ENCODE assay signal across 26 cellular contexts in genomic region chr12:70560671-70561070, GRCh38.
"Had no signal": no experiment of that assay in that cellular context is flagged by ENCODE, and none has a peak within 500 bp of the region (broad histone marks: within the 10 kb centered on the region; RNA-seq: fewer than 3 reads in every experiment).

No MANE protein-coding gene starts in this region.

- H3K4me3 Mint-ChIP-seq: activated CD4-positive, alpha-beta T cell treated with anti-CD3 and anti-CD28 coated beads for 36 hours; activated CD8-positive, alpha-beta memory T cell treated with anti-CD3 and anti-CD28 coated beads, Interleukin-2, amount 10 ng/mL, durations not matched to agents 7 days and 5 days; activated CD8-positive, alpha-beta T cell treated with anti-CD3 and anti-CD28 coated beads, Interleukin-2, amount 10 ng/mL, durations not matched to agents 7 days and 5 days; mesothelial cell of epicardium; naive thymus-derived CD8-positive, alpha-beta T cell; neural progenitor cell had no signal

- DNase-seq: activated CD4-positive, alpha-beta T cell treated with anti-CD3 and anti-CD28 coated beads for 36 hours; activated CD4-positive, CD25-positive, alpha-beta regulatory T cell; activated CD8-positive, alpha-beta memory T cell treated with anti-CD3 and anti-CD28 coated beads, Interleukin-2, amount 10 ng/mL, durations not matched to agents 7 days and 5 days; activated CD8-positive, alpha-beta T cell treated with anti-CD3 and anti-CD28 coated beads, Interleukin-2, amount 10 ng/mL, durations not matched to agents 7 days and 5 days; activated naive CD4-positive, alpha-beta T cell; activated T-cell treated with anti-CD3 and anti-CD28 coated beads, Interleukin-2, amount 50 U/mL, for 48 hours; dorsolateral prefrontal cortex; effector memory CD4-positive, alpha-beta T cell; foreskin melanocyte; left cardiac atrium; naive thymus-derived CD8-positive, alpha-beta T cell; occipital lobe; right cardiac atrium; stimulated activated CD4-positive, alpha-beta T cell treated with anti-CD3 and anti-CD28 coated beads, Interleukin-12 subunit alpha, Interleukin-12 subunit beta, amount 100 ng/mL, for 4 hours; stimulated activated CD4-positive, alpha-beta T cell treated with anti-CD3 and anti-CD28 coated beads, Interleukin-4, amount 100 ng/mL, for 1 hour; stimulated activated naive CD8-positive, alpha-beta T cell treated with anti-CD3 and anti-CD28 coated beads, Interleukin-15, Interleukin-2, amounts not matched to agents 100 U/mL and 50 U/mL, for 24 hours; upper lobe of left lung had no signal

- H3K4me2 ChIP-seq: neural progenitor cell had no signal

- ATAC-seq: activated CD4-positive, alpha-beta T cell treated with anti-CD3 and anti-CD28 coated beads for 36 hours; activated CD8-positive, alpha-beta memory T cell treated with anti-CD3 and anti-CD28 coated beads, Interleukin-2, amount 10 ng/mL, durations not matched to agents 7 days and 5 days; activated CD8-positive, alpha-beta T cell treated with anti-CD3 and anti-CD28 coated beads, Interleukin-2, amount 10 ng/mL, durations not matched to agents 7 days and 5 days; activated naive CD4-positive, alpha-beta T cell treated with anti-CD3 and anti-CD28 coated beads, Interleukin-2, amount 50 U/mL, for 72 hours; left cardiac atrium; naive thymus-derived CD8-positive, alpha-beta T cell; right cardiac atrium; stimulated activated naive CD8-positive, alpha-beta T cell treated with anti-CD3 and anti-CD28 coated beads, Interleukin-15, Interleukin-2, amounts not matched to agents 100 U/mL and 50 U/mL, for 24 hours had no signal

- H3K27ac Mint-ChIP-seq: activated CD4-positive, alpha-beta T cell treated with anti-CD3 and anti-CD28 coated beads for 36 hours; activated CD8-positive, alpha-beta memory T cell treated with anti-CD3 and anti-CD28 coated beads, Interleukin-2, amount 10 ng/mL, durations not matched to agents 7 days and 5 days; activated CD8-positive, alpha-beta T cell treated with anti-CD3 and anti-CD28 coated beads, Interleukin-2, amount 10 ng/mL, durations not matched to agents 7 days and 5 days; activated naive CD4-positive, alpha-beta T cell treated with anti-CD3 and anti-CD28 coated beads, Interleukin-2, amount 50 U/mL, for 72 hours; activated T-helper 2 cell treated with anti-CD3 and anti-CD28 coated beads, Interferon-gamma antibody, Interleukin-2, Interleukin-4, amounts not matched to agents 10 μg/mL and 5 μg/mL and 100 μg/mL, durations not matched to agents 14 hours and 24 hours and 36 hours; mesothelial cell of epicardium; neural progenitor cell had no signal

- H2AFZ ChIP-seq: neural progenitor cell had no signal

- H3K4me1 ChIP-seq: breast epithelium, esophagus muscularis mucosa, neural progenitor cell, upper lobe of left lung, vagina had no signal

- H3K4me3 ChIP-seq: breast epithelium, coronary artery, dorsolateral prefrontal cortex, esophagus muscularis mucosa, neural progenitor cell, thoracic aorta, upper lobe of left lung, vagina had no signal

- H3K9ac ChIP-seq: neural progenitor cell had no signal

- H3K9me3 Mint-ChIP-seq: activated naive CD4-positive, alpha-beta T cell treated with anti-CD3 and anti-CD28 coated beads, Interleukin-2, amount 50 U/mL, for 72 hours; activated T-helper 2 cell treated with anti-CD3 and anti-CD28 coated beads, Interferon-gamma antibody, Interleukin-2, Interleukin-4, amounts not matched to agents 10 μg/mL and 5 μg/mL and 100 μg/mL, durations not matched to agents 14 hours and 24 hours and 36 hours; naive thymus-derived CD8-positive, alpha-beta T cell; neural progenitor cell had no signal

- H3K27ac ChIP-seq: breast epithelium, coronary artery, esophagus muscularis mucosa, neural progenitor cell, thoracic aorta, vagina had no signal

- H3K4me1 Mint-ChIP-seq: activated CD4-positive, alpha-beta T cell treated with anti-CD3 and anti-CD28 coated beads for 36 hours; activated CD8-positive, alpha-beta memory T cell treated with anti-CD3 and anti-CD28 coated beads, Interleukin-2, amount 10 ng/mL, durations not matched to agents 7 days and 5 days; mesothelial cell of epicardium; naive thymus-derived CD8-positive, alpha-beta T cell; neural progenitor cell had no signal

- H3K27me3 ChIP-seq: breast epithelium, dorsolateral prefrontal cortex, neural progenitor cell, upper lobe of left lung, vagina had no signal

- H3K36me3 Mint-ChIP-seq: activated CD8-positive, alpha-beta memory T cell treated with anti-CD3 and anti-CD28 coated beads, Interleukin-2, amount 10 ng/mL, durations not matched to agents 7 days and 5 days; activated naive CD4-positive, alpha-beta T cell treated with anti-CD3 and anti-CD28 coated beads, Interleukin-2, amount 50 U/mL, for 72 hours; mesothelial cell of epicardium; naive thymus-derived CD8-positive, alpha-beta T cell; neural progenitor cell had no signal

- H3K36me3 ChIP-seq: breast epithelium, neural progenitor cell, thoracic aorta, vagina had no signal

- H3K9me3 ChIP-seq: breast epithelium, esophagus muscularis mucosa, thoracic aorta, upper lobe of left lung, vagina had no signal
